In genomic region chr1:198864695-198865094, GRCh38 we compare ENCODE assay signal across 26 cellular contexts.
"Had no signal": no experiment of that assay in that cellular context is flagged by ENCODE, and none has a peak within 500 bp of the region (broad histone marks: within the 10 kb centered on the region; RNA-seq: fewer than 3 reads in every experiment).

No MANE protein-coding gene starts in this region.

- H3K4me1 Mint-ChIP-seq: activated CD4-positive, alpha-beta T cell treated with anti-CD3 and anti-CD28 coated beads for 36 hours; activated CD4-positive, alpha-beta T cell treated with anti-CD3 and anti-CD28 coated beads, Interleukin-2, amount 10 ng/mL, durations not matched to agents 7 days and 5 days; WTC11 had no signal

- H3K4me1 ChIP-seq: body of pancreas, breast epithelium had no signal

- H3K4me3 ChIP-seq: adrenal gland, body of pancreas, breast epithelium had no signal

- H3K27me3 ChIP-seq: adrenal gland, body of pancreas, breast epithelium had no signal

- H3K9me3 ChIP-seq: body of pancreas, breast epithelium had no signal

- H3K27ac ChIP-seq: adrenal gland, body of pancreas, breast epithelium, KMS-11 had no signal

- H3K4me3 Mint-ChIP-seq: activated CD4-positive, alpha-beta T cell treated with anti-CD3 and anti-CD28 coated beads for 36 hours; activated CD4-positive, alpha-beta T cell treated with anti-CD3 and anti-CD28 coated beads, Interleukin-2, amount 10 ng/mL, durations not matched to agents 7 days and 5 days; activated naive CD4-positive, alpha-beta T cell treated with anti-CD3 and anti-CD28 coated beads for 36 hours; activated T-cell treated with anti-CD3 and anti-CD28 coated beads, Interleukin-2, amount 50 U/mL, for 4 hours; activated T-helper 1 cell treated with anti-CD3 and anti-CD28 coated beads, Interleukin-12 subunit alpha, Interleukin-12 subunit beta, Interleukin-2, Interleukin-4 antibody, amounts not matched to agents 30 ng/mL and 10 ng/mL and 1 ng/mL, durations not matched to agents 14 hours and 24 hours and 36 hours; WTC11 had no signal

- H3K9me3 Mint-ChIP-seq: activated CD4-positive, alpha-beta T cell treated with anti-CD3 and anti-CD28 coated beads, Interleukin-2, amount 10 ng/mL, durations not matched to agents 7 days and 5 days; activated naive CD4-positive, alpha-beta T cell treated with anti-CD3 and anti-CD28 coated beads for 36 hours; activated naive CD4-positive, alpha-beta T cell treated with anti-CD3 and anti-CD28 coated beads, Interleukin-2, amount 50 U/mL, for 72 hours; activated T-cell treated with anti-CD3 and anti-CD28 coated beads, Interleukin-2, amount 50 U/mL, for 4 hours; activated T-helper 1 cell treated with anti-CD3 and anti-CD28 coated beads, Interleukin-12 subunit alpha, Interleukin-12 subunit beta, Interleukin-2, Interleukin-4 antibody, amounts not matched to agents 30 ng/mL and 10 ng/mL and 1 ng/mL, durations not matched to agents 14 hours and 24 hours and 36 hours; WTC11 had no signal

- FAIRE-seq: astrocyte had no signal

- H3K27ac Mint-ChIP-seq: activated CD4-positive, alpha-beta T cell treated with anti-CD3 and anti-CD28 coated beads for 36 hours; activated CD4-positive, alpha-beta T cell treated with anti-CD3 and anti-CD28 coated beads, Interleukin-2, amount 10 ng/mL, durations not matched to agents 7 days and 5 days; activated naive CD4-positive, alpha-beta T cell treated with anti-CD3 and anti-CD28 coated beads for 36 hours; activated naive CD4-positive, alpha-beta T cell treated with anti-CD3 and anti-CD28 coated beads, Interleukin-2, amount 50 U/mL, for 72 hours; activated T-helper 1 cell treated with anti-CD3 and anti-CD28 coated beads, Interleukin-12 subunit alpha, Interleukin-12 subunit beta, Interleukin-2, Interleukin-4 antibody, amounts not matched to agents 30 ng/mL and 10 ng/mL and 1 ng/mL, durations not matched to agents 14 hours and 24 hours and 36 hours; WTC11 had no signal

- DNase-seq: activated CD4-positive, alpha-beta T cell treated with anti-CD3 and anti-CD28 coated beads for 36 hours; activated CD4-positive, alpha-beta T cell treated with anti-CD3 and anti-CD28 coated beads, Interleukin-2, amount 10 ng/mL, durations not matched to agents 7 days and 5 days; activated CD4-positive, alpha-beta T cell treated with anti-CD3 and anti-CD28 coated beads, Interleukin-2, amount 50 U/mL, for 48 hours; activated CD8-positive, alpha-beta memory T cell treated with anti-CD3 and anti-CD28 coated beads, Interleukin-2, amount 50 U/mL, for 4 hours; activated gamma-delta T cell treated with Interleukin-2 at 50 U/mL for 16 hours; activated naive CD4-positive, alpha-beta T cell treated with anti-CD3 and anti-CD28 coated beads for 36 hours; activated T-cell treated with anti-CD3 and anti-CD28 coated beads for 4 hours; activated T-cell treated with anti-CD3 and anti-CD28 coated beads, Interleukin-2, amount 50 U/mL, for 4 hours; adrenal gland; body of pancreas; MM.1S; MV-4-11; NCI-H1092; NCI-H1436 treated with DMSO at 0.1 percent for 48 hours; NCI-H1694 treated with DMSO at 0.1 percent for 48 hours; NCI-H2029; NCI-H524; RPMI8226 had no signal

- H3K36me3 ChIP-seq: adrenal gland, breast epithelium had no signal

- ATAC-seq: activated CD4-positive, alpha-beta T cell treated with anti-CD3 and anti-CD28 coated beads for 36 hours; activated CD4-positive, CD25-positive, alpha-beta regulatory T cell treated with anti-CD3 and anti-CD28 coated beads, Interleukin-2, amount 50 U/mL, for 24 hours; activated naive CD4-positive, alpha-beta T cell treated with anti-CD3 and anti-CD28 coated beads, Interleukin-2, amount 50 U/mL, for 72 hours; activated T-cell treated with anti-CD3 and anti-CD28 coated beads, Interleukin-2, amount 50 U/mL, for 4 hours; body of pancreas; Panc1; WTC11 had no signal

- H3K27me3 Mint-ChIP-seq: activated CD4-positive, alpha-beta T cell treated with anti-CD3 and anti-CD28 coated beads for 36 hours; activated CD4-positive, alpha-beta T cell treated with anti-CD3 and anti-CD28 coated beads, Interleukin-2, amount 10 ng/mL, durations not matched to agents 7 days and 5 days had no signal

- H3K36me3 Mint-ChIP-seq: activated naive CD4-positive, alpha-beta T cell treated with anti-CD3 and anti-CD28 coated beads, Interleukin-2, amount 50 U/mL, for 72 hours; WTC11 had no signal
